Comparison of ENCODE assay signal across 8 cellular contexts in the genomic region with DNA sequence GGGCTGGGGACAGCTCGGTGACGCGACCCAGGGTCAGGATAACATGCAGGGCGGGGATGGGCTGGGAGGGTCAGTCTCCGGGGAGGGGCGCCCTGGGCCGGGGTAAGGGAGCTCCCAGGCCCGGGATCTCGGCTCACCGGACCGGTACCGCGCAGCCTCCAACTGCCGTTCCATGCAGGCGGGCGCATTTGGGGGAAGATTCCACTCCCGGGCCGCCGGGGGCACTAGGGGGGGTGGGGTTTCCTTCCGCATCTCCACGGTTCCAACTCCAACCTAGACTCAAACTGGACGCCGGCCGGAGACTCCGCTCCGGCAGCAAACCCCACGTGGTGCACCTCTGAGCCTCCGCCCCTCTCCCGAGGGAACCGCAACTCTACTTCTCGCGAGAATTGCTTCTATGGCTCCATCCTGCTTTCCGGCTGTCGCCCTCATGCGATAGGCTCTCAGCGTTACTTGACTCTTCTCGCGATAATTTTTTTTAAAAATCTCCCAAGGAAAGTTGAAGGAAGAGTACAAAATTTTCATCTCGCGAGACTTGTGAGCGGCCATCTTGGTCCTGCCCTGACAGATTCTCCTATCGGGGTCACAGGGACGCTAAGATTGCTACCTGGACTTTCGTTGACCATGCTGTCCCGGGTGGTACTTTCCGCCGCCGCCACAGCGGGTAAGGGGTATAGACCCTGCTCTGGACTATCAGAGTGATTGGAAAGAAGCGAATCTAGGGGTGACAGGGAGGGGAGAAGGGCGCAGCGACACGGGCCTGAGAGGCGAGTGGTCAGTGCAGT. TPM values are rescaled to one million over a fixed set of nuclear protein-coding genes. Genes with fewer than 3 reads are reported as not detected.
DNase-seq lines count a peak whose midpoint lies in the region; ATAC-seq and TF ChIP-seq lines count a peak whose summit lies in the region.

Gene ATP5PB, plus strand, starts transcription at position 547 of the 785 bp plus-strand sequence. Its CDS starts 78 bp downstream, at position 625.
Gene WDR77, minus strand, starts transcription at position 339 of the 785 bp plus-strand sequence. Its CDS starts 87 bp downstream, at position 252.

- TF ChIP-seq CTCF in PC-3 (conservative IDR thresholded peaks at IDR 0.05; ENCODE audit: low read depth, low read length), result no peak
- no peak for TF ChIP-seq CTCF in epithelial cell of esophagus (IDR thresholded peaks at IDR 0.05; ENCODE audit: insufficient read depth, low read depth, low read length, missing control alignments)

- H3K9me2 ChIP-seq in PC-3 (replicated peaks; ENCODE audit: low read length), result no peaks in the 10 kb centered on the region

- CTCF ChIA-PET in PC-3 (lab: Charles Lee), result interaction anchor here (0.6 to 1.0 kb wide), 3 partner anchors 26 to 888 kb away, joined by 3 to 7 read pairs (median 4); no protein-coding TSS in a partner anchor

- H3K36me3 ChIP-seq in PC-3 (ENCODE audit: low read depth, low read length), result peaks cover 39% of the 10 kb centered on the region

- TF ChIP-seq RAD21 in Ishikawa (IDR thresholded peaks at IDR 0.05; ENCODE audit: low read depth), result no peak

- no peaks in the 10 kb centered on the region for H3K27me3 ChIP-seq in PC-3 (ENCODE audit: low read length)
- no peaks in the 10 kb centered on the region for H3K27me3 ChIP-seq in mononuclear cell (ENCODE audit: insufficient read depth, low read length)

- intact Hi-C loops in PC-3 (cut with micrococcal nuclease), result loop anchor here (5.0 kb wide), 1 partner anchor 42 kb away; no protein-coding TSS in a partner anchor

- DNase-seq in DMS114 treated with DMSO at 0.1 percent for 48 hours (lab: John Stamatoyannopoulos, UW; ENCODE audit: unreplicated experiment), result peak; percentile 99
- DNase-seq in PC-3, result peak; percentile 99
- DNase-seq in activated T-cell treated with anti-CD3 and anti-CD28 coated beads for 48 hours (ENCODE audit: low read depth), result peak; percentile 84
- DNase-seq in epithelial cell of esophagus (ENCODE audit: low read depth), result peak; percentile 98
- peak; percentile 69 to 77 for DNase-seq in stimulated activated CD8-positive, alpha-beta memory T cell treated with anti-CD3 and anti-CD28 coated beads, Interleukin-4, amount 100 ng/mL, for 1 hour (ENCODE audit: low read depth in 2 of 2, low spot score in 1 of 2)

- BruUV-seq in PC-3 (replicated peaks; lab: Mats Ljungman, UMichigan), result no TSS peak

- H3K9ac ChIP-seq in PC-3 (ENCODE audit: low read length), result peak within 1 kb of the TSS; percentile 98

- peak within 1 kb of the TSS; percentile 65 for H3K27ac ChIP-seq in PC-3 (ENCODE audit: low read length)

- peaks cover 98% of the 10 kb centered on the region for H3K79me2 ChIP-seq in PC-3 (ENCODE audit: low read length)

- H3F3A ChIP-seq in PC-3 (ENCODE audit: low read length, unreplicated experiment), result no peaks in the 10 kb centered on the region

- H4K20me1 ChIP-seq in PC-3 (ENCODE audit: low read length), result peaks cover 30% of the 10 kb centered on the region; the same call in 1 of the 2 replicates

- H2AFZ ChIP-seq in PC-3 (ENCODE audit: low read length), result peak within 1 kb of the TSS; percentile 89

- ATAC-seq in GM21576 (IDR thresholded peaks at IDR 0.05; ENCODE audit: unreplicated experiment), result peak; percentile 92
- ATAC-seq in PC-3, result peak; percentile 94

- peak within 1 kb of the TSS; percentile 87 for H3K4me2 ChIP-seq in PC-3 (ENCODE audit: low read length)

- H3K9me3 ChIP-seq in PC-3 (ENCODE audit: low read length) (no peaks in the 10 kb centered on the region), mononuclear cell (ENCODE audit: low read depth, low read length) (no peaks in the 10 kb centered on the region)

- H3K4me1 ChIP-seq in PC-3 (ENCODE audit: insufficient read depth, low read length) (peaks cover 32% of the 10 kb centered on the region), mononuclear cell (ENCODE audit: insufficient read depth, low read length) (peaks cover 47% of the 10 kb centered on the region)

- H3K4me3 ChIP-seq in PC-3 (ENCODE audit: low read length), result peak within 1 kb of the TSS; percentile 91
- peak within 1 kb of the TSS; percentile 100 for H3K4me3 ChIP-seq in epithelial cell of esophagus (ENCODE audit: low read length)
- peak within 1 kb of the TSS; percentile 97 for H3K4me3 ChIP-seq in mononuclear cell (ENCODE audit: low read length)

- TF ChIP-seq EP300 in Ishikawa (IDR thresholded peaks at IDR 0.05; ENCODE audit: borderline replicate concordance), result no peak

- POLR2A ChIA-PET in PC-3 (lab: Charles Lee; ENCODE audit: unreplicated experiment), result interaction anchor here (0.6 to 1.0 kb wide), 3 partner anchors 26 to 716 kb away, joined by 4 to 5 read pairs (median 4); no protein-coding TSS in a partner anchor

TF ChIP-seq in Ishikawa, 13 proteins besides CTCF, POLR2A, EP300 and RAD21:
- TF ChIP-seq TEAD4 (IDR thresholded peaks at IDR 0.05) (no peak), TAF1 (IDR thresholded peaks at IDR 0.05; ENCODE audit: low read depth) (peak; percentile 56), CEBPB (IDR thresholded peaks at IDR 0.05) (no peak), USF1 (IDR thresholded peaks at IDR 0.05) (peak; percentile 90), EGR1 (IDR thresholded peaks at IDR 0.05) (no peak), YY1 (IDR thresholded peaks at IDR 0.05; ENCODE audit: low read depth) (peak; percentile 92), NFIC (IDR thresholded peaks at IDR 0.05) (no peak), ZBTB7A (IDR thresholded peaks at IDR 0.05; ENCODE audit: low read depth) (no peak; the same call in 1 of the 2 replicates), CREB1 (IDR thresholded peaks at IDR 0.05; ENCODE audit: low read depth) (no peak), FOXM1 (IDR thresholded peaks at IDR 0.05; ENCODE audit: borderline replicate concordance, low read depth) (peak; percentile 26; the same call in 1 of the 2 replicates), TCF12 (IDR thresholded peaks at IDR 0.05; ENCODE audit: low read depth) (no peak), REST (IDR thresholded peaks at IDR 0.05; ENCODE audit: low read depth) (no peak)
- TF ChIP-seq, protein P1, sequence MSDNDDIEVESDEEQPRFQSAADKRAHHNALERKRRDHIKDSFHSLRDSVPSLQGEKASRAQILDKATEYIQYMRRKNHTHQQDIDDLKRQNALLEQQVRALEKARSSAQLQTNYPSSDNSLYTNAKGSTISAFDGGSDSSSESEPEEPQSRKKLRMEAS (IDR thresholded peaks at IDR 0.05), result peak; percentile 80
TF ChIP-seq in Ishikawa: peak in this region for 5.

RNA-seq across cellular contexts. Expression of gene ATP5PB, which starts in this region (rescaled TPM):
- total RNA-seq in PC-3 (2014; rRNA removed) (448 and 612 TPM in 2 replicates), mononuclear cell (177 TPM)

RNA-seq across cellular contexts. Expression of gene WDR77, which starts in this region (rescaled TPM):
- total RNA-seq in PC-3 (2014; rRNA removed) (62.1 and 67.9 TPM in 2 replicates), mononuclear cell (8.6 TPM)

Comparison
In these comparisons a context has a peak if more than half of its experiments do, and no peak if none do; other contexts are left out.
1. Peak in every context shown above with its lines: DNase-seq, ATAC-seq, H3K4me3 ChIP-seq and H3K27ac ChIP-seq.